ENCODE assay signal across 33 cellular contexts in genomic region chr1:2867087-2867425, GRCh38.
"Had no signal": no experiment of that assay in that cellular context is flagged by ENCODE, and none has a peak within 500 bp of the region (broad histone marks: within the 10 kb centered on the region; RNA-seq: fewer than 3 reads in every experiment).

No MANE protein-coding gene starts in this region.

- H3K4me3 Mint-ChIP-seq: activated CD4-positive, alpha-beta memory T cell treated with anti-CD3 and anti-CD28 coated beads for 36 hours; activated CD4-positive, alpha-beta T cell treated with anti-CD3 and anti-CD28 coated beads for 36 hours; activated CD4-positive, alpha-beta T cell treated with anti-CD3 and anti-CD28 coated beads, Interleukin-2, amount 10 ng/mL, durations not matched to agents 24 days and 14 days; activated CD8-positive, alpha-beta memory T cell treated with anti-CD3 and anti-CD28 coated beads, Interleukin-2, amount 10 ng/mL, durations not matched to agents 7 days and 5 days; activated CD8-positive, alpha-beta T cell treated with anti-CD3 and anti-CD28 coated beads, Interleukin-2, amount 10 ng/mL, durations not matched to agents 7 days and 5 days; activated naive CD4-positive, alpha-beta T cell treated with anti-CD3 and anti-CD28 coated beads for 36 hours; activated naive CD4-positive, alpha-beta T cell treated with anti-CD3 and anti-CD28 coated beads, Interleukin-2, amount 50 U/mL, for 24 hours; activated naive CD8-positive, alpha-beta T cell treated with anti-CD3 and anti-CD28 coated beads for 36 hours; activated naive CD8-positive, alpha-beta T cell treated with anti-CD3 and anti-CD28 coated beads, Interleukin-2, amount 50 U/mL, for 24 hours; activated T-helper 1 cell treated with anti-CD3 and anti-CD28 coated beads, Interleukin-12 subunit alpha, Interleukin-12 subunit beta, Interleukin-2, Interleukin-4 antibody, amounts not matched to agents 30 ng/mL and 10 ng/mL and 1 ng/mL, durations not matched to agents 14 hours and 24 hours and 36 hours; dendritic cell treated with granulocyte-macrophage colony-stimulating factor and Interleukin-4, amounts not matched to agents 40 ng/mL and 50 ng/mL, for 4 days; endodermal cell had no signal

- H3K27me3 Mint-ChIP-seq: activated CD4-positive, alpha-beta memory T cell treated with anti-CD3 and anti-CD28 coated beads for 36 hours; activated CD4-positive, alpha-beta T cell treated with anti-CD3 and anti-CD28 coated beads for 36 hours; activated CD4-positive, alpha-beta T cell treated with anti-CD3 and anti-CD28 coated beads, Interleukin-2, amount 10 ng/mL, durations not matched to agents 24 days and 14 days; activated CD8-positive, alpha-beta memory T cell treated with anti-CD3 and anti-CD28 coated beads, Interleukin-2, amount 10 ng/mL, durations not matched to agents 7 days and 5 days; activated naive CD8-positive, alpha-beta T cell treated with anti-CD3 and anti-CD28 coated beads, Interleukin-2, amount 50 U/mL, for 24 hours had no signal

- DNase-seq: activated CD4-positive, alpha-beta memory T cell treated with anti-CD3 and anti-CD28 coated beads for 36 hours; activated CD4-positive, alpha-beta T cell treated with anti-CD3 and anti-CD28 coated beads for 36 hours; activated CD4-positive, alpha-beta T cell treated with anti-CD3 and anti-CD28 coated beads, Interleukin-2, amount 10 ng/mL, durations not matched to agents 24 days and 14 days; activated CD4-positive, CD25-positive, alpha-beta regulatory T cell; activated CD4-positive, CD25-positive, alpha-beta regulatory T cell treated with anti-CD3 and anti-CD28 coated beads, Interleukin-2, amount 50 U/mL, for 72 hours; activated CD8-positive, alpha-beta memory T cell treated with anti-CD3 and anti-CD28 coated beads, Interleukin-2, amount 10 ng/mL, durations not matched to agents 7 days and 5 days; activated CD8-positive, alpha-beta memory T cell treated with anti-CD3 and anti-CD28 coated beads, Interleukin-2, amount 50 U/mL, for 4 hours; activated CD8-positive, alpha-beta T cell treated with anti-CD3 and anti-CD28 coated beads, Interleukin-2, amount 10 ng/mL, durations not matched to agents 7 days and 5 days; activated effector memory CD4-positive, alpha-beta T cell treated with anti-CD3 and anti-CD28 coated beads, Interleukin-2, amount 50 U/mL, for 16 hours; activated naive CD4-positive, alpha-beta T cell treated with anti-CD3 and anti-CD28 coated beads for 36 hours; activated naive CD8-positive, alpha-beta T cell treated with anti-CD3 and anti-CD28 coated beads for 36 hours; activated naive CD8-positive, alpha-beta T cell treated with anti-CD3 and anti-CD28 coated beads, Interleukin-2, amount 50 U/mL, for 24 hours; activated T-cell treated with anti-CD3 and anti-CD28 coated beads, Interleukin-2, amount 50 U/mL, for 1 hour; activated T-cell treated with anti-CD3 and anti-CD28 coated beads, Interleukin-2, amount 50 U/mL, for 48 hours; adrenal gland; amygdala; aorta; body of pancreas; caudate nucleus; cerebellar nuclear complex; colonic mucosa; dorsolateral prefrontal cortex; effector memory CD4-positive, alpha-beta T cell; endodermal cell; foreskin keratinocyte; gastrocnemius medialis; glutamatergic neuron; T-helper 2 cell had no signal

- H3K4me3 ChIP-seq: adrenal gland, body of pancreas, colonic mucosa, dorsolateral prefrontal cortex, gastrocnemius medialis had no signal

- H3K4me1 ChIP-seq: adrenal gland, body of pancreas, colonic mucosa, foreskin keratinocyte, gastrocnemius medialis had no signal

- H3K36me3 Mint-ChIP-seq: activated CD4-positive, alpha-beta memory T cell treated with anti-CD3 and anti-CD28 coated beads for 36 hours; activated CD8-positive, alpha-beta memory T cell treated with anti-CD3 and anti-CD28 coated beads, Interleukin-2, amount 10 ng/mL, durations not matched to agents 7 days and 5 days; activated naive CD4-positive, alpha-beta T cell treated with anti-CD3 and anti-CD28 coated beads, Interleukin-2, amount 50 U/mL, for 24 hours had no signal

- H3K27me3 ChIP-seq: body of pancreas, colonic mucosa, foreskin keratinocyte had no signal

- H3K36me3 ChIP-seq: adrenal gland, colonic mucosa, gastrocnemius medialis had no signal

- H3K27ac Mint-ChIP-seq: activated CD4-positive, alpha-beta memory T cell treated with anti-CD3 and anti-CD28 coated beads for 36 hours; activated CD4-positive, alpha-beta T cell treated with anti-CD3 and anti-CD28 coated beads for 36 hours; activated CD4-positive, alpha-beta T cell treated with anti-CD3 and anti-CD28 coated beads, Interleukin-2, amount 10 ng/mL, durations not matched to agents 24 days and 14 days; activated CD8-positive, alpha-beta memory T cell treated with anti-CD3 and anti-CD28 coated beads, Interleukin-2, amount 10 ng/mL, durations not matched to agents 7 days and 5 days; activated CD8-positive, alpha-beta T cell treated with anti-CD3 and anti-CD28 coated beads, Interleukin-2, amount 10 ng/mL, durations not matched to agents 7 days and 5 days; activated naive CD4-positive, alpha-beta T cell treated with anti-CD3 and anti-CD28 coated beads for 36 hours; activated naive CD4-positive, alpha-beta T cell treated with anti-CD3 and anti-CD28 coated beads, Interleukin-2, amount 50 U/mL, for 24 hours; activated naive CD8-positive, alpha-beta T cell treated with anti-CD3 and anti-CD28 coated beads for 36 hours; activated naive CD8-positive, alpha-beta T cell treated with anti-CD3 and anti-CD28 coated beads, Interleukin-2, amount 50 U/mL, for 24 hours; activated T-helper 1 cell treated with anti-CD3 and anti-CD28 coated beads, Interleukin-12 subunit alpha, Interleukin-12 subunit beta, Interleukin-2, Interleukin-4 antibody, amounts not matched to agents 30 ng/mL and 10 ng/mL and 1 ng/mL, durations not matched to agents 14 hours and 24 hours and 36 hours; activated T-helper 2 cell treated with anti-CD3 and anti-CD28 coated beads, Interferon-gamma antibody, Interleukin-2, Interleukin-4, amounts not matched to agents 10 μg/mL and 5 μg/mL and 100 μg/mL, durations not matched to agents 14 hours and 24 hours and 36 hours; dendritic cell treated with granulocyte-macrophage colony-stimulating factor and Interleukin-4, amounts not matched to agents 40 ng/mL and 50 ng/mL, for 4 days; endodermal cell had no signal

- ATAC-seq: activated CD4-positive, alpha-beta T cell treated with anti-CD3 and anti-CD28 coated beads for 36 hours; activated CD8-positive, alpha-beta memory T cell treated with anti-CD3 and anti-CD28 coated beads, Interleukin-2, amount 10 ng/mL, durations not matched to agents 7 days and 5 days; activated CD8-positive, alpha-beta T cell treated with anti-CD3 and anti-CD28 coated beads, Interleukin-2, amount 10 ng/mL, durations not matched to agents 7 days and 5 days; activated naive CD8-positive, alpha-beta T cell treated with anti-CD3 and anti-CD28 coated beads, Interleukin-2, amount 50 U/mL, for 24 hours; body of pancreas; esophagus mucosa; foreskin keratinocyte; gastrocnemius medialis had no signal

- H3K4me1 Mint-ChIP-seq: activated CD4-positive, alpha-beta T cell treated with anti-CD3 and anti-CD28 coated beads for 36 hours; activated CD4-positive, alpha-beta T cell treated with anti-CD3 and anti-CD28 coated beads, Interleukin-2, amount 10 ng/mL, durations not matched to agents 24 days and 14 days; activated CD8-positive, alpha-beta memory T cell treated with anti-CD3 and anti-CD28 coated beads, Interleukin-2, amount 10 ng/mL, durations not matched to agents 7 days and 5 days; activated naive CD4-positive, alpha-beta T cell treated with anti-CD3 and anti-CD28 coated beads, Interleukin-2, amount 50 U/mL, for 24 hours; activated naive CD8-positive, alpha-beta T cell treated with anti-CD3 and anti-CD28 coated beads for 36 hours; activated naive CD8-positive, alpha-beta T cell treated with anti-CD3 and anti-CD28 coated beads, Interleukin-2, amount 50 U/mL, for 24 hours; endodermal cell had no signal

- H3K9me3 Mint-ChIP-seq: activated CD4-positive, alpha-beta T cell treated with anti-CD3 and anti-CD28 coated beads, Interleukin-2, amount 10 ng/mL, durations not matched to agents 24 days and 14 days; activated naive CD4-positive, alpha-beta T cell treated with anti-CD3 and anti-CD28 coated beads, Interleukin-2, amount 50 U/mL, for 24 hours; activated naive CD8-positive, alpha-beta T cell treated with anti-CD3 and anti-CD28 coated beads, Interleukin-2, amount 50 U/mL, for 24 hours had no signal

- H3K27ac ChIP-seq: adrenal gland, body of pancreas, colonic mucosa, dorsolateral prefrontal cortex, foreskin keratinocyte, gastrocnemius medialis had no signal
